ENCODE assay signal across 2 cellular contexts in the genomic region with DNA sequence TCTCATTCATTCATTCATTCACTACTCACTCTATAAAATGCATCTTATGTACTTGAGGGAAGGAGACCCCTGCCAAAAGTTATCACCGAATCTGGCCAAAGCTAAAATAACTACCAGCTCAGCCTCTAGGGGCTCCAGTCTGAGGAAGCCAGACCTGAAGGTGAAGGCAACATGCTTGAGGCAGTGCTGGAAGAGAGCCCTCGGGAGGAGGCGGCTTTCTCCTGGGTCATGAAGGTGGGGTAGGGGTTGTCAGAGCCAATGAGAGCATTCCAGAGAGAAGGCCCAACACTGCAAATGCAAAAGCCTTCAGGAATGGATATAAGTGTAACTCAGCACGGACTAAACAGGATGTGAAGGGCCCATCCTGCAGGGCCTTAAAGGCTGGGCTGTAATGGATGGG.
TF ChIP-seq lines count a peak whose summit lies in the region.

No MANE protein-coding gene starts in this region.

TF ChIP-seq in SK-N-SH treated with all-trans-retinoic acid at 6 μM for 48 hours, 23 proteins besides CTCF, POLR2A, EP300 and RAD21:
- TF ChIP-seq CSDC2 (CRISPR knock-in tag; IDR thresholded peaks at IDR 0.05) = no peak

TF ChIP-seq in SK-N-SH, 30 proteins besides CTCF, POLR2A, EP300 and RAD21 (continued from another document):
- TF ChIP-seq FOXJ3 (CRISPR knock-in tag; IDR thresholded peaks at IDR 0.05) (no peak), MEF2A (IDR thresholded peaks at IDR 0.05; ENCODE audit: borderline replicate concordance, low read depth) (no peak), NRF1 (IDR thresholded peaks at IDR 0.05; ENCODE audit: low read depth, low read length) (no peak), TEAD4 (IDR thresholded peaks at IDR 0.05; ENCODE audit: borderline replicate concordance, insufficient read depth) (no peak), NFIC (IDR thresholded peaks at IDR 0.05; ENCODE audit: borderline replicate concordance) (no peak), USF1 (IDR thresholded peaks at IDR 0.05; ENCODE audit: borderline replicate concordance, low read depth) (no peak), MXI1 (IDR thresholded peaks at IDR 0.05; ENCODE audit: low read depth, low read length) (no peak), FOSL2 (IDR thresholded peaks at IDR 0.05; ENCODE audit: borderline replicate concordance, low read depth) (no peak), REST (IDR thresholded peaks at IDR 0.05; ENCODE audit: low read depth, low read length) (no peak), TCF12 (IDR thresholded peaks at IDR 0.05) (no peak), RXRA (IDR thresholded peaks at IDR 0.05; ENCODE audit: borderline replicate concordance, low read depth) (no peak), EZH2phosphoT487 (IDR thresholded peaks at IDR 0.05; ENCODE audit: borderline replicate concordance, low read depth) (no peak), IRF3 (IDR thresholded peaks at IDR 0.05; ENCODE audit: low read depth, low read length) (no peak)
- TF ChIP-seq, protein P1, sequence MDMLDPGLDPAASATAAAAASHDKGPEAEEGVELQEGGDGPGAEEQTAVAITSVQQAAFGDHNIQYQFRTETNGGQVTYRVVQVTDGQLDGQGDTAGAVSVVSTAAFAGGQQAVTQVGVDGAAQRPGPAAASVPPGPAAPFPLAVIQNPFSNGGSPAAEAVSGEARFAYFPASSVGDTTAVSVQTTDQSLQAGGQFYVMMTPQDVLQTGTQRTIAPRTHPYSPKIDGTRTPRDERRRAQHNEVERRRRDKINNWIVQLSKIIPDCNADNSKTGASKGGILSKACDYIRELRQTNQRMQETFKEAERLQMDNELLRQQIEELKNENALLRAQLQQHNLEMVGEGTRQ (IDR thresholded peaks at IDR 0.05; ENCODE audit: borderline replicate concordance, low read depth, low read length) = no peak
- TF ChIP-seq, protein P2, sequence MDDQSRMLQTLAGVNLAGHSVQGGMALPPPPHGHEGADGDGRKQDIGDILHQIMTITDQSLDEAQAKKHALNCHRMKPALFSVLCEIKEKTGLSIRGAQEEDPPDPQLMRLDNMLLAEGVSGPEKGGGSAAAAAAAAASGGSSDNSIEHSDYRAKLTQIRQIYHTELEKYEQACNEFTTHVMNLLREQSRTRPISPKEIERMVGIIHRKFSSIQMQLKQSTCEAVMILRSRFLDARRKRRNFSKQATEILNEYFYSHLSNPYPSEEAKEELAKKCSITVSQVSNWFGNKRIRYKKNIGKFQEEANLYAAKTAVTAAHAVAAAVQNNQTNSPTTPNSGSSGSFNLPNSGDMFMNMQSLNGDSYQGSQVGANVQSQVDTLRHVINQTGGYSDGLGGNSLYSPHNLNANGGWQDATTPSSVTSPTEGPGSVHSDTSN (IDR thresholded peaks at IDR 0.05) = no peak
- TF ChIP-seq, protein P3, sequence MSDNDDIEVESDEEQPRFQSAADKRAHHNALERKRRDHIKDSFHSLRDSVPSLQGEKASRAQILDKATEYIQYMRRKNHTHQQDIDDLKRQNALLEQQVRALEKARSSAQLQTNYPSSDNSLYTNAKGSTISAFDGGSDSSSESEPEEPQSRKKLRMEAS (IDR thresholded peaks at IDR 0.05; ENCODE audit: low read depth) = no peak
